In genomic region chr1:40890771-40891170, GRCh38 we compare ENCODE assay signal across 25 cellular contexts.
"Had no signal": no experiment of that assay in that cellular context is flagged by ENCODE, and none has a peak within 500 bp of the region (broad histone marks: within the 10 kb centered on the region; RNA-seq: fewer than 3 reads in every experiment).

No MANE protein-coding gene starts in this region.

- H3K4me3 ChIP-seq: adrenal gland, ascending aorta, dorsolateral prefrontal cortex, esophagus muscularis mucosa, heart left ventricle, pancreas, psoas muscle, right atrium auricular region, spleen, thyroid gland, upper lobe of right lung had no signal

- FAIRE-seq: colon, endothelial cell of umbilical vein, islet of Langerhans, pancreas had no signal

- H3K4me1 ChIP-seq: adrenal gland, ascending aorta, esophagus muscularis mucosa, heart left ventricle, pancreas, psoas muscle, right atrium auricular region, thyroid gland, upper lobe of right lung had no signal

- H3K27me3 ChIP-seq: adrenal gland, ascending aorta, dorsolateral prefrontal cortex, esophagus muscularis mucosa, pancreas, right atrium auricular region, thyroid gland, upper lobe of right lung had no signal

- H3K36me3 ChIP-seq: adrenal gland, ascending aorta, esophagus muscularis mucosa, heart left ventricle, neutrophil, pancreas, right atrium auricular region, spleen, thyroid gland, upper lobe of right lung had no signal

- H3K9me3 ChIP-seq: neutrophil, pancreas, psoas muscle, thyroid gland, upper lobe of right lung had no signal

- DNase-seq: activated CD4-positive, alpha-beta T cell treated with anti-CD3 and anti-CD28 coated beads, Interleukin-2, amount 10 ng/mL, durations not matched to agents 7 days and 5 days; activated naive CD4-positive, alpha-beta T cell; activated T-cell treated with anti-CD3 and anti-CD28 coated beads, Interleukin-2, amount 50 U/mL, for 1 hour; adrenal gland; dorsolateral prefrontal cortex; effector memory CD8-positive, alpha-beta T cell; heart left ventricle; left colon; mesenchymal stem cell; pancreas; psoas muscle; spleen; stimulated activated CD4-positive, alpha-beta T cell treated with anti-CD3 and anti-CD28 coated beads, Interleukin-4, amount 100 ng/mL, for 4 hours; stimulated activated naive CD8-positive, alpha-beta T cell treated with anti-CD3 and anti-CD28 coated beads, Interleukin-15, Interleukin-2, amounts not matched to agents 100 U/mL and 50 U/mL, for 24 hours; substantia nigra; thyroid gland; upper lobe of right lung had no signal

- H3K27ac ChIP-seq: adrenal gland, ascending aorta, dorsolateral prefrontal cortex, esophagus muscularis mucosa, heart left ventricle, neutrophil, pancreas, psoas muscle, right atrium auricular region, thyroid gland, upper lobe of right lung, VCaP had no signal
